In genomic region chr6:40982917-40983316, GRCh38 we compare ENCODE assay signal across 2 cellular contexts.
TF ChIP-seq lines count a peak whose summit lies in the region.

No MANE protein-coding gene starts in this region.

TF ChIP-seq in GM23338, 12 proteins besides CTCF, POLR2A, EP300 and RAD21:
- TF ChIP-seq EZH2phosphoT487 (IDR thresholded peaks at IDR 0.05; ENCODE audit: unreplicated experiment) (no peak), ZNF114 (CRISPR knock-in tag; IDR thresholded peaks at IDR 0.05) (no peak), CREB1 (CRISPR knock-in tag; IDR thresholded peaks at IDR 0.05; ENCODE audit: low read depth) (no peak), JUNB (IDR thresholded peaks at IDR 0.05; ENCODE audit: unreplicated experiment) (no peak), ZNF462 (CRISPR knock-in tag; IDR thresholded peaks at IDR 0.05) (no peak), NANOG (IDR thresholded peaks at IDR 0.05; ENCODE audit: borderline replicate concordance) (no peak), EZH2 (IDR thresholded peaks at IDR 0.05; ENCODE audit: low read depth, unreplicated experiment) (no peak), ETS1 (IDR thresholded peaks at IDR 0.05) (no peak), REST (IDR thresholded peaks at IDR 0.05; ENCODE audit: unreplicated experiment) (no peak), STAT1 (IDR thresholded peaks at IDR 0.05; ENCODE audit: unreplicated experiment) (no peak), ZNF331 (CRISPR knock-in tag; IDR thresholded peaks at IDR 0.05; ENCODE audit: low read depth) (no peak), POLR2AphosphoS5 (IDR thresholded peaks at IDR 0.05; ENCODE audit: low read depth) (no peak)

TF ChIP-seq in H1, 55 proteins besides CTCF, POLR2A, EP300 and RAD21:
- TF ChIP-seq SIN3A (conservative IDR thresholded peaks at IDR 0.05 in 1 of 2, IDR thresholded peaks at IDR 0.05 in 1 of 2; ENCODE audit: low read depth in 1 of 2, low read length in 2 of 2): no peak
- no peak for TF ChIP-seq BCL11A (IDR thresholded peaks at IDR 0.05; ENCODE audit: low read depth in 2 of 2, low read length in 2 of 2)
- no peak for TF ChIP-seq CBX5 (IDR thresholded peaks at IDR 0.05; ENCODE audit: low read depth, low read length)
- no peak for TF ChIP-seq KDM5A (IDR thresholded peaks at IDR 0.05; ENCODE audit: low read length)
- no peak for TF ChIP-seq SIX5 (IDR thresholded peaks at IDR 0.05; ENCODE audit: low read depth, low read length)
- TF ChIP-seq YY1 (IDR thresholded peaks at IDR 0.05; ENCODE audit: low read depth, low read length): no peak
- no peak for TF ChIP-seq SRF (IDR thresholded peaks at IDR 0.05; ENCODE audit: low read depth, low read length)
- no peak for TF ChIP-seq TCF12 (IDR thresholded peaks at IDR 0.05; ENCODE audit: low read depth, low read length)
- no peak for TF ChIP-seq TAF1 (IDR thresholded peaks at IDR 0.05; ENCODE audit: low read depth, low read length)
- no peak for TF ChIP-seq JUND (IDR thresholded peaks at IDR 0.05; ENCODE audit: low read length)
- no peak for TF ChIP-seq E2F6 (IDR thresholded peaks at IDR 0.05)
- no peak for TF ChIP-seq CHD7 (IDR thresholded peaks at IDR 0.05; ENCODE audit: insufficient replicate concordance, low read length)
- no peak for TF ChIP-seq EZH2 (IDR thresholded peaks at IDR 0.05; ENCODE audit: low read depth, low read length, severe bottlenecking)
- no peak for TF ChIP-seq MAFK (IDR thresholded peaks at IDR 0.05; ENCODE audit: low read depth, low read length)
- no peak for TF ChIP-seq USF2 (IDR thresholded peaks at IDR 0.05; ENCODE audit: low read length)
- no peak for TF ChIP-seq ATF2 (IDR thresholded peaks at IDR 0.05; ENCODE audit: low read length)
- TF ChIP-seq GTF2F1 (IDR thresholded peaks at IDR 0.05; ENCODE audit: borderline replicate concordance, low read depth, low read length): no peak
- TF ChIP-seq CHD2 (IDR thresholded peaks at IDR 0.05; ENCODE audit: low read length): no peak
TF ChIP-seq in H1: peak in this region for 0.
